In genomic region chr2:14454102-14454676, GRCh38 we compare ENCODE assay signal across 16 cellular contexts.
A peak's percentile ranks its signal among the peaks of the same experiment; 100 is the strongest.
DNase-seq lines count a peak whose midpoint lies in the region; ATAC-seq and TF ChIP-seq lines count a peak whose summit lies in the region.
"Had no signal": no experiment of that assay in that cellular context is flagged by ENCODE, and none has a peak within 500 bp of the region (broad histone marks: within the 10 kb centered on the region; RNA-seq: fewer than 3 reads in every experiment).

No MANE protein-coding gene starts in this region.

- no peak overlapping the region for H3K23ac ChIP-seq in mesendoderm (ENCODE audit: low read length)

- ATAC-seq in GM21723 (IDR thresholded peaks at IDR 0.05; ENCODE audit: unreplicated experiment) = no peak
- ATAC-seq in HG03139 (IDR thresholded peaks at IDR 0.05; ENCODE audit: unreplicated experiment) = no peak

- H3K9ac ChIP-seq in endodermal cell (ENCODE audit: extremely low read depth, low read length, poor library complexity, severe bottlenecking) = no peak overlapping the region
- H3K9ac ChIP-seq in mesendoderm (ENCODE audit: low read length) = no peak overlapping the region
- H3K9ac ChIP-seq: BLaER1 had no signal

- H3K9me3 Mint-ChIP-seq in endodermal cell = peaks cover 30% of the 10 kb centered on the region

- H3K18ac ChIP-seq in mesendoderm (ENCODE audit: low read length) = no peak overlapping the region

- H3K4me1 ChIP-seq in endodermal cell (ENCODE audit: control insufficient read depth, insufficient read depth, low read length) (no peaks in the 10 kb centered on the region), mesendoderm (ENCODE audit: control insufficient read depth, low read depth, low read length) (no peaks in the 10 kb centered on the region)
- H3K4me1 ChIP-seq: BLaER1 had no signal

- no peaks in the 10 kb centered on the region for H3K36me3 ChIP-seq in endodermal cell (ENCODE audit: control insufficient read depth, insufficient read depth, low read length)
- no peaks in the 10 kb centered on the region for H3K36me3 ChIP-seq in mesendoderm (ENCODE audit: control insufficient read depth, insufficient read depth, low read length)
- H3K36me3 ChIP-seq: BLaER1 had no signal

- no peak overlapping the region for H3K27ac Mint-ChIP-seq in endodermal cell
- H3K27ac Mint-ChIP-seq: H9 had no signal

- H3K4me3 ChIP-seq in endodermal cell (ENCODE audit: low read length) (no peak overlapping the region), mesendoderm (ENCODE audit: low read length) (no peak overlapping the region)
- H3K4me3 ChIP-seq: BLaER1 had no signal

- no peak overlapping the region for H2BK5ac ChIP-seq in mesendoderm (ENCODE audit: low read length)

- H3K79me2 ChIP-seq in mesendoderm (ENCODE audit: control insufficient read depth, insufficient read depth, low read length) = no peaks in the 10 kb centered on the region

- H3K27me3 Mint-ChIP-seq in endodermal cell (ENCODE audit: insufficient read depth) = no peaks in the 10 kb centered on the region
- H3K27me3 Mint-ChIP-seq: CD4-positive, CD25-positive, alpha-beta regulatory T cell had no signal

- H3K9me3 ChIP-seq in endodermal cell (ENCODE audit: control insufficient read depth, low read length) = peaks cover 27% of the 10 kb centered on the region

- H3K4me1 Mint-ChIP-seq in endodermal cell = peaks cover 4% of the 10 kb centered on the region
- H3K4me1 Mint-ChIP-seq: CD4-positive, CD25-positive, alpha-beta regulatory T cell; H9 had no signal

- no peak overlapping the region for H2BK15ac ChIP-seq in mesendoderm (replicated peaks; ENCODE audit: low read depth)

- no peak overlapping the region for H2AK5ac ChIP-seq in mesendoderm (ENCODE audit: low read length)

- TF ChIP-seq CTCF in endodermal cell (conservative IDR thresholded peaks at IDR 0.05) = no peak

- no peak overlapping the region for H2BK120ac ChIP-seq in mesendoderm (ENCODE audit: low read depth, low read length)

- H3K27me3 ChIP-seq in endodermal cell (ENCODE audit: control insufficient read depth, insufficient read depth, low read length, poor library complexity, severe bottlenecking) (no peaks in the 10 kb centered on the region), mesendoderm (ENCODE audit: insufficient read depth, low read length, poor library complexity) (no peaks in the 10 kb centered on the region)
- H3K27me3 ChIP-seq: BLaER1 had no signal

- WGBS in endodermal cell (ENCODE audit: insufficient coverage in 1 of 2, insufficient read length in 1 of 2), 2 experiments = 78 to 85% methylated on average over 5 to 7 of the region's 7 CpGs
- no CpG with 5 or more reads among the region's 7 CpGs for WGBS in mesendoderm (ENCODE audit: extremely low coverage, insufficient coverage, low lambda C conversion rate)

- no peaks in the 10 kb centered on the region for H3K79me1 ChIP-seq in mesendoderm (ENCODE audit: low read length)

- no peak overlapping the region for H4K5ac ChIP-seq in mesendoderm (ENCODE audit: low read length)

- no peak overlapping the region for H3K4me2 ChIP-seq in mesendoderm (ENCODE audit: low read length)
- H3K4me2 ChIP-seq: BLaER1 had no signal

- H3K27ac ChIP-seq in endodermal cell (ENCODE audit: low read depth, low read length) = no peak overlapping the region
- no peak overlapping the region for H3K27ac ChIP-seq in mesendoderm (ENCODE audit: low read depth, low read length)
- H3K27ac ChIP-seq: 22Rv1, BLaER1 had no signal

- no peak overlapping the region for H4K8ac ChIP-seq in mesendoderm (ENCODE audit: low read depth, low read length)

- no peak overlapping the region for H3K4me3 Mint-ChIP-seq in endodermal cell
- H3K4me3 Mint-ChIP-seq: CD4-positive, CD25-positive, alpha-beta regulatory T cell; H9 had no signal

- no peak overlapping the region for H3K56ac ChIP-seq in mesendoderm (ENCODE audit: low read length)

- H3K4ac ChIP-seq in mesendoderm (ENCODE audit: low read depth, low read length) = no peak overlapping the region

- intact Hi-C loops in head of caudate nucleus (cut with DNase I) = no loop called here

- DNase-seq in NCI-H526 (lab: John Stamatoyannopoulos, UW) = peak; percentile 2 to 16
- DNase-seq in NCI-H526 treated with DMSO at 0.1 percent for 48 hours (lab: John Stamatoyannopoulos, UW) = no peak
- peak; percentile 40 for DNase-seq in endodermal cell
- peak; percentile 11 for DNase-seq in mesendoderm
- no peak for DNase-seq in head of caudate nucleus
- DNase-seq: CD4-positive, CD25-positive, alpha-beta regulatory T cell; DMS153; DMS79 treated with DMSO at 0.1 percent for 48 hours; EL; GOT3; H9; IMR-90 had no signal

- H3K36me3 Mint-ChIP-seq in endodermal cell (ENCODE audit: low read depth) = no peaks in the 10 kb centered on the region
- H3K36me3 Mint-ChIP-seq: CD4-positive, CD25-positive, alpha-beta regulatory T cell had no signal

Comparison
In these comparisons a context has a peak if more than half of its experiments do, and no peak if none do; other contexts are left out.
1. DNase-seq: peak in NCI-H526 (2 of 2), endodermal cell (single experiment) and mesendoderm (single experiment); none in NCI-H526 treated with DMSO at 0.1 percent for 48 hours (single experiment) and head of caudate nucleus (0 of 42).